Comparison of ENCODE assay signal across 8 cellular contexts in the genomic region with DNA sequence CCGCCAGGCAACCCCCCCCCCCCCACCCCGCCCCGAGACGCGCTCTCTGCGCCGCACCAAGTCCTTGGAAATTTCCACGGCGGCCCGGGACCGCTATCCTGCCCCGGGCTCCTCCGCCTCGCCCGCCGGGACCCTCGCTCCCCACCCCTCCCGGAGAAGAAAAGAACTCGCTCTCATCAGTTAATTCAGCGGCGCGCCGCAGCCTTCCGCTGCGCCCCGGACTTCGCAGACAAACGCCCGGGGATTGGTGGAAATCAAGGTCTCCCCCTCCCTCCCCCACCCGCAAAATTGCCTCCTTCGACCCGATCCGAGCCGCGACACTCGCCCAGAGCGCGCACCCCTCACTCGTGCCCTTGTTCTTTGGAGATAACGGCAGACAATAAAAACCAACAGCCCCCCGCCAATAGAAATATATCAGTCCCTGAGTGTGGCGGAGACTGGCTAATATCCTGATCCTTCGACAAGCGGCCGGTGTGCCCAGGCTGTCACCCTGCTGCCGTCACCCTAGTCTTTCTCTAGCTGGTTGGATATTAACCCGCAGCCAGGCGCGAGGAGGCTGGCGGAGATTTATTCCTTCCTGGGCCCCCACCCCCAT. TPM values are rescaled to one million over a fixed set of nuclear protein-coding genes. Genes with fewer than 3 reads are reported as not detected.
DNase-seq lines count a peak whose midpoint lies in the region; ATAC-seq and TF ChIP-seq lines count a peak whose summit lies in the region.

A gene with protein sequence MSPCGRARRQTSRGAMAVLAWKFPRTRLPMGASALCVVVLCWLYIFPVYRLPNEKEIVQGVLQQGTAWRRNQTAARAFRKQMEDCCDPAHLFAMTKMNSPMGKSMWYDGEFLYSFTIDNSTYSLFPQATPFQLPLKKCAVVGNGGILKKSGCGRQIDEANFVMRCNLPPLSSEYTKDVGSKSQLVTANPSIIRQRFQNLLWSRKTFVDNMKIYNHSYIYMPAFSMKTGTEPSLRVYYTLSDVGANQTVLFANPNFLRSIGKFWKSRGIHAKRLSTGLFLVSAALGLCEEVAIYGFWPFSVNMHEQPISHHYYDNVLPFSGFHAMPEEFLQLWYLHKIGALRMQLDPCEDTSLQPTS (minus strand): TSS at position 12 of the 595 bp plus-strand sequence. CDS start 475 bp downstream, outside the sequence.

- peak; percentile 24 for DNase-seq in SW480 (ENCODE audit: low spot score)
- peak in 36 of 56 donors; percentile 16 to 77 (median 48) for DNase-seq in amygdala (lab: John Stamatoyannopoulos, UW)
- peak; percentile 49 for DNase-seq in hepatocyte (ENCODE audit: low spot score)
- peak; percentile 62 for DNase-seq in sciatic nerve (ENCODE audit: low spot score)
- DNase-seq in NCI-H1436 (lab: John Stamatoyannopoulos, UW): no peak
- no peak for DNase-seq in COR-L47 (lab: John Stamatoyannopoulos, UW)

- peaks cover 20% of the 10 kb centered on the region for H3K27me3 ChIP-seq in hepatocyte

- H3K4me1 ChIP-seq in hepatocyte (ENCODE audit: insufficient read depth): peaks cover 11% of the 10 kb centered on the region

- ATAC-seq in GM18517 (IDR thresholded peaks at IDR 0.05; ENCODE audit: unreplicated experiment) (peak; percentile 5), HG03045 (IDR thresholded peaks at IDR 0.05; ENCODE audit: unreplicated experiment) (peak; percentile 6), sciatic nerve (peak; percentile 45)

- no peak for TF ChIP-seq CTCF in hepatocyte (IDR thresholded peaks at IDR 0.05; ENCODE audit: poor library complexity)

- H3K79me2 ChIP-seq in hepatocyte: no peaks in the 10 kb centered on the region

- no peaks in the 10 kb centered on the region for H3K9me2 ChIP-seq in hepatocyte (replicated peaks; ENCODE audit: insufficient read depth)

- H3K9me3 ChIP-seq in hepatocyte (ENCODE audit: low read depth): no peaks in the 10 kb centered on the region

- intact Hi-C loops in sciatic nerve (cut with DNase I): loop anchor here (1.0 kb wide), 1 partner anchor 252 kb away; no protein-coding TSS in a partner anchor

- H4K20me1 ChIP-seq in hepatocyte (ENCODE audit: insufficient read depth, poor library complexity, severe bottlenecking): no peaks in the 10 kb centered on the region

- H3K4me3 ChIP-seq in hepatocyte: peak within 1 kb of the TSS; percentile 61

- 1% methylated on average over 23 of the region's 50 CpGs for WGBS in hepatocyte (ENCODE audit: low lambda C conversion rate, missing lambda C conversion rate)

- H2AFZ ChIP-seq in hepatocyte: peak within 1 kb of the TSS; percentile 62

- H3K4me2 ChIP-seq in hepatocyte: peak within 1 kb of the TSS; percentile 88

- H3K27ac ChIP-seq in hepatocyte: no peak within 1 kb of the TSS

- H3K36me3 ChIP-seq in hepatocyte (replicated peaks; ENCODE audit: insufficient read depth, low read depth): no peaks in the 10 kb centered on the region

RNA-seq across cellular contexts. Expression of the gene that starts here (rescaled TPM):
- 1.5 and 2.0 TPM in 2 replicates for total RNA-seq in hepatocyte
- polyA plus RNA-seq in hepatocyte: 0.77 and 0.88 TPM in 2 replicates
- total RNA-seq in sciatic nerve: 5.5 TPM

Comparison
In these comparisons a context has a peak if more than half of its experiments do, and no peak if none do; other contexts are left out.
1. DNase-seq: peak in SW480 (single experiment), amygdala (36 of 56), hepatocyte (single experiment) and sciatic nerve (single experiment); none in NCI-H1436 (single experiment) and COR-L47 (single experiment).
2. Peak in every context shown above with its lines, with median percentiles within 50 percentile points of each other: ATAC-seq.